In the genomic region with DNA sequence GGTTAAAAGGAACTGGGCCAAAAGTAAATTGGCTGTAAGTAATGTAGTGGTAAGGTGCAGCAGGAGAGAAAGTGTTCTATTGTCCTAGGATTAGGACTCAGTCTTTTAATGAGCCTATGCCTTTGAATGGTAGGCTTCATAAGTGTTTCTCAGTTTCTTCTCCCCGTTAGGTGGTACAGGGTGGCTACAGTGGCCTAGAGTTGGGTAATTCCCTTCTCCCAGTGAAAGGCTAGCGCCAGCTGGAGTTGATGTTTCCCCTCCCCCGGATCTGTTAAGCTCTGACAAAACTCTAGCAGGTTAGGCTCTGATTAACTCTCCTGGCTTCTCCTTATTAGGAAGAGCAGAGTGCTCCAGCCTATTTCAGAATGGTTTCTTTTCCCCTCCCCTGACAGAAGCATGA, we compare ENCODE assay signal across 24 cellular contexts.
DNase-seq lines count a peak whose midpoint lies in the region; ATAC-seq and TF ChIP-seq lines count a peak whose summit lies in the region.
"Had no signal": no experiment of that assay in that cellular context is flagged by ENCODE, and none has a peak within 500 bp of the region (broad histone marks: within the 10 kb centered on the region; RNA-seq: fewer than 3 reads in every experiment).

No MANE protein-coding gene starts in this region.

- H3K4me2 ChIP-seq in mesenchymal stem cell (ENCODE audit: low read length, poor library complexity, severe bottlenecking): no peak overlapping the region

- peaks cover 29% of the 10 kb centered on the region for H3K4me1 ChIP-seq in CD8-positive, alpha-beta memory T cell (ENCODE audit: insufficient read depth, low read length)
- H3K4me1 ChIP-seq in mesenchymal stem cell (ENCODE audit: control insufficient read depth, insufficient read depth, low read depth, low read length) (peaks cover 9% of the 10 kb centered on the region), stomach (no peaks in the 10 kb centered on the region)
- H3K4me1 ChIP-seq: SJCRH30 had no signal

- H3K4me3 Mint-ChIP-seq in CD8-positive, alpha-beta memory T cell: no peak overlapping the region
- H3K4me3 Mint-ChIP-seq in naive thymus-derived CD8-positive, alpha-beta T cell: no peak overlapping the region
- H3K4me3 Mint-ChIP-seq: CD4-positive, alpha-beta memory T cell; HFFc6 had no signal

- 50% methylated on average over 3 of the region's 3 CpGs for WGBS in mesenchymal stem cell
- 72 to 88% (median 87%) methylated on average over 3 of the region's 3 CpGs for WGBS in stomach, 5 donors

- H3K36me3 Mint-ChIP-seq in CD8-positive, alpha-beta memory T cell: peaks cover 0 to 25% (median 0%) of the 10 kb centered on the region in 3 donors
- H3K36me3 Mint-ChIP-seq in naive thymus-derived CD8-positive, alpha-beta T cell: peaks cover 0 to 17% (median 6%) of the 10 kb centered on the region in 3 donors

- TF ChIP-seq POLR2A in stomach (IDR thresholded peaks at IDR 0.05): no peak

- H2BK120ac ChIP-seq in mesenchymal stem cell (ENCODE audit: low read depth, low read length): no peak overlapping the region

- TF ChIP-seq CTCF in 22Rv1 (IDR thresholded peaks at IDR 0.05) (no peak), astrocyte of the cerebellum (IDR thresholded peaks at IDR 0.05; ENCODE audit: low read depth, low read length, missing control alignments) (no peak), stomach (IDR thresholded peaks at IDR 0.05) (no peak)

- H2BK15ac ChIP-seq in mesenchymal stem cell (ENCODE audit: low read depth, poor library complexity, severe bottlenecking): no peak overlapping the region

- peak overlapping the region in 5 of 8 donors; percentile 7 to 45 (median 18) for H3K27ac Mint-ChIP-seq in CD8-positive, alpha-beta memory T cell
- H3K27ac Mint-ChIP-seq in naive thymus-derived CD8-positive, alpha-beta T cell: peak overlapping the region in 4 of 10 donors; percentile 38 to 82 (median 43)
- H3K27ac Mint-ChIP-seq: HFFc6 had no signal

- no peak overlapping the region for H2AFZ ChIP-seq in mesenchymal stem cell (ENCODE audit: low read depth, low read length)

- H3K9me3 Mint-ChIP-seq in CD8-positive, alpha-beta memory T cell: peaks cover 0 to 5% (median 2%) of the 10 kb centered on the region in 5 donors
- peaks cover 6 to 27% (median 18%) of the 10 kb centered on the region in 9 donors for H3K9me3 Mint-ChIP-seq in naive thymus-derived CD8-positive, alpha-beta T cell

- H3K9me3 ChIP-seq in CD8-positive, alpha-beta memory T cell (ENCODE audit: low read length): no peaks in the 10 kb centered on the region
- H3K9me3 ChIP-seq in mesenchymal stem cell (ENCODE audit: control insufficient read depth, low read length) (peaks cover 5% of the 10 kb centered on the region), stomach (no peaks in the 10 kb centered on the region)
- H3K9me3 ChIP-seq: SJCRH30 had no signal

- no peaks in the 10 kb centered on the region for H3K79me1 ChIP-seq in mesenchymal stem cell (replicated peaks; ENCODE audit: low read length, poor library complexity, severe bottlenecking)

- 0 out of 2 replicates have a peak overlapping the region, but pooled peaks have one; percentile 22 for H3K27ac ChIP-seq in 22Rv1
- H3K27ac ChIP-seq in CD8-positive, alpha-beta memory T cell (ENCODE audit: low read depth, low read length): no peak overlapping the region
- H3K27ac ChIP-seq in mesenchymal stem cell (ENCODE audit: low read length, poor library complexity, severe bottlenecking): no peak overlapping the region
- H3K27ac ChIP-seq in stomach: no peak overlapping the region
- H3K27ac ChIP-seq: SJCRH30 had no signal

- no peak overlapping the region for H3K4me3 ChIP-seq in CD8-positive, alpha-beta memory T cell (ENCODE audit: low read length)
- H3K4me3 ChIP-seq in astrocyte of the cerebellum (ENCODE audit: low read depth, low read length) (no peak overlapping the region), mesenchymal stem cell (ENCODE audit: insufficient read depth in 1 of 2, low read depth in 1 of 2, low read length in 2 of 2) (no peak overlapping the region), stomach (no peak overlapping the region)
- H3K4me3 ChIP-seq: K562, SJCRH30 had no signal

- peaks cover 0 to 2% of the 10 kb centered on the region in 2 donors for H3K27me3 Mint-ChIP-seq in CD8-positive, alpha-beta memory T cell
- H3K27me3 Mint-ChIP-seq in naive thymus-derived CD8-positive, alpha-beta T cell: no peaks in the 10 kb centered on the region
- H3K27me3 Mint-ChIP-seq: CD4-positive, alpha-beta memory T cell had no signal

- H3K14ac ChIP-seq in mesenchymal stem cell (ENCODE audit: low read length in 2 of 2): no peak overlapping the region

- no peak overlapping the region for H4K8ac ChIP-seq in mesenchymal stem cell (ENCODE audit: low read length)

- ATAC-seq in naive thymus-derived CD8-positive, alpha-beta T cell: no peak
- ATAC-seq: K562 had no signal

- no peak overlapping the region for H4K91ac ChIP-seq in mesenchymal stem cell (ENCODE audit: low read length)

- no peak overlapping the region for H3K4ac ChIP-seq in mesenchymal stem cell (ENCODE audit: low read depth in 1 of 2, low read length in 2 of 2)

- POLR2A ChIA-PET in CD8-positive, alpha-beta memory T cell (lab: Charles Lee): no interaction called here
- POLR2A ChIA-PET in naive thymus-derived CD8-positive, alpha-beta T cell (lab: Charles Lee): no interaction called here

- H3K18ac ChIP-seq in mesenchymal stem cell (ENCODE audit: low read depth in 1 of 2, low read length in 2 of 2): no peak overlapping the region

- intact Hi-C loops in stomach (cut with DNase I; ENCODE audit: low total_unique reads): no loop called here

- no peak overlapping the region for H2BK5ac ChIP-seq in mesenchymal stem cell (ENCODE audit: low read depth, low read length, poor library complexity, severe bottlenecking)

- no peak overlapping the region for H3K9ac ChIP-seq in mesenchymal stem cell (ENCODE audit: low read length)

- H3K4me1 Mint-ChIP-seq in CD8-positive, alpha-beta memory T cell: peaks cover 16 to 25% (median 21%) of the 10 kb centered on the region in 3 donors
- H3K4me1 Mint-ChIP-seq in naive thymus-derived CD8-positive, alpha-beta T cell: peaks cover 18 to 42% (median 35%) of the 10 kb centered on the region in 4 donors

- CTCF ChIA-PET in CD8-positive, alpha-beta memory T cell (lab: Charles Lee): no interaction called here

- H3K36me3 ChIP-seq in CD8-positive, alpha-beta memory T cell (ENCODE audit: insufficient read depth, low read length): no peaks in the 10 kb centered on the region
- no peaks in the 10 kb centered on the region for H3K36me3 ChIP-seq in mesenchymal stem cell (ENCODE audit: control insufficient read depth in 1 of 2, insufficient read depth in 2 of 2, low read depth in 1 of 2, low read length in 2 of 2)
- peaks cover 0 to 6% (median 0%) of the 10 kb centered on the region in 4 donors for H3K36me3 ChIP-seq in stomach
- H3K36me3 ChIP-seq: SJCRH30 had no signal

- TF ChIP-seq EP300 in stomach (IDR thresholded peaks at IDR 0.05): no peak

- no peaks in the 10 kb centered on the region for H3K27me3 ChIP-seq in CD8-positive, alpha-beta memory T cell (ENCODE audit: insufficient read depth, low read length, poor library complexity, severe bottlenecking)
- H3K27me3 ChIP-seq in mesenchymal stem cell (ENCODE audit: control insufficient read depth in 1 of 2, insufficient read depth in 1 of 2, low read length in 2 of 2): peaks cover 0 to 5% of the 10 kb centered on the region in 2 experiments
- no peaks in the 10 kb centered on the region for H3K27me3 ChIP-seq in stomach

- in situ Hi-C loops in astrocyte of the cerebellum (cut with HindIII; ENCODE audit: low sequenced_read_pairs): no loop called here
- in situ Hi-C loops in KBM-7 (cut with MboI; ENCODE audit: low pct_unique_long_range_greater_than_20kb, low sequenced_read_pairs): no loop called here

- H2AK5ac ChIP-seq in mesenchymal stem cell (ENCODE audit: low read length, severe bottlenecking): peak overlapping the region; percentile 54

- DNase-seq in CD8-positive, alpha-beta memory T cell: no peak
- DNase-seq in astrocyte of the cerebellum (ENCODE audit: low read depth) (peak; percentile 12), mesenchymal stem cell (no peak), KBM-7 (no peak), stomach (no peak), NOMO-1 (lab: John Stamatoyannopoulos, UW; ENCODE audit: unreplicated experiment in 2 of 2) (no peak)
- no peak for DNase-seq in naive thymus-derived CD8-positive, alpha-beta T cell
- DNase-seq: Calu3; CD4-positive, alpha-beta memory T cell; EL; GF-D8; H7; HFFc6; MM.1S; NCI-H1048; NCI-H1417 treated with DMSO at 0.1 percent for 48 hours; NCI-H1930; NCI-H226; NCI-H510A treated with DMSO at 0.1 percent for 48 hours; NCI-H748 treated with DMSO at 0.1 percent for 48 hours; OCI-M1; SJCRH30 had no signal

- H2BK12ac ChIP-seq in mesenchymal stem cell (ENCODE audit: low read length in 2 of 2): no peak overlapping the region

- H3K23ac ChIP-seq in mesenchymal stem cell (ENCODE audit: low read length in 2 of 2): no peak overlapping the region
